ENCODE assay signal across 19 cellular contexts in the genomic region with DNA sequence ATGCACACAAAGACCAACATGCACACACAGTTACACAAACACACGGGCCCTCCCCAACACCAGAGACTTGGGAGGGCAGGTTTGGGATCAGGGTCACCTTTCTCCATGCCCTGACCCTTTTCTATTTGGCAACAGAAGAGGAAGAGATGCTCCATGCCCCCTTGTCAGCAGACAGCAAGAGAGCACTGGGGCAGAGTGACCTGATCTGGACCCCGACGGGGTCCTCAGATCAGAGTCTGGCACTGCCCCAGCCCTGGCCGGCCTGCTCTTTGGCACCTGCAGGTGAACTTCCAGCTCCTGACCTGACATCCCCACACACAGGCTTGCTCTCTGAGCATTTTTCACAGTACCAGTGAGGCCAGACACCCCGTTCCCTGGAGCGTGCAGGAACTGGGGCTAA. TPM values are rescaled to one million over a fixed set of nuclear protein-coding genes. Genes with fewer than 3 reads are reported as not detected.
DNase-seq lines count a peak whose midpoint lies in the region; ATAC-seq and TF ChIP-seq lines count a peak whose summit lies in the region.
"Had no signal": no experiment of that assay in that cellular context is flagged by ENCODE, and none has a peak within 500 bp of the region (broad histone marks: within the 10 kb centered on the region; RNA-seq: fewer than 3 reads in every experiment).

No MANE protein-coding gene starts in this region.

- H3K36me3 ChIP-seq in HUES48 (ENCODE audit: control insufficient read depth, insufficient read depth, low read length), result peaks cover 38% of the 10 kb centered on the region
- H3K36me3 ChIP-seq in iPS-15b (ENCODE audit: control insufficient read depth, insufficient read depth, low read length), result peaks cover 14% of the 10 kb centered on the region
- peaks cover 34 to 80% (median 57%) of the 10 kb centered on the region in 3 donors for H3K36me3 ChIP-seq in tibial artery

- H3K4me3 Mint-ChIP-seq in T-helper 17 cell, result no peak overlapping the region
- H3K4me3 Mint-ChIP-seq: CD14-positive monocyte had no signal

- H3K4me3 ChIP-seq in HUES48 (ENCODE audit: low read depth, low read length) (no peak overlapping the region), coronary artery (no peak overlapping the region), iPS-15b (ENCODE audit: low read depth, low read length) (no peak overlapping the region), tibial artery (no peak overlapping the region)
- H3K4me3 ChIP-seq: HAP-1, SJSA1 had no signal

- peaks cover 32% of the 10 kb centered on the region for H3K27me3 Mint-ChIP-seq in T-helper 17 cell

- intact Hi-C loops in tibial artery (cut with DNase I; ENCODE audit: low total_unique reads), result no loop called here

- H3K9me3 ChIP-seq in HUES48 (ENCODE audit: control insufficient read depth, insufficient read depth, low read length), result no peaks in the 10 kb centered on the region
- H3K9me3 ChIP-seq in iPS-15b (ENCODE audit: control insufficient read depth, insufficient read depth, low read length), result no peaks in the 10 kb centered on the region
- H3K9me3 ChIP-seq in tibial artery, result no peaks in the 10 kb centered on the region
- H3K9me3 ChIP-seq in T-helper 17 cell (ENCODE audit: control insufficient read depth, low read length, poor library complexity, severe bottlenecking), result no peaks in the 10 kb centered on the region
- H3K9me3 ChIP-seq: HAP-1, SJSA1 had no signal

- H3K27ac Mint-ChIP-seq in T-helper 17 cell, result no peak overlapping the region
- H3K27ac Mint-ChIP-seq: CD14-positive monocyte had no signal

- ATAC-seq in T-helper 17 cell, result no peak
- ATAC-seq: PC-3 had no signal

- H3K36me3 Mint-ChIP-seq in T-helper 17 cell (ENCODE audit: low read depth), result peaks cover 6% of the 10 kb centered on the region
- H3K36me3 Mint-ChIP-seq: CD14-positive monocyte had no signal

- DNase-seq in coronary artery (ENCODE audit: low spot score), result no peak
- no peak for DNase-seq in tibial artery
- no peak for DNase-seq in NCI-H1105 treated with DMSO at 0.1 percent for 48 hours (lab: John Stamatoyannopoulos, UW)
- no peak for DNase-seq in SIG-M5 treated with dmso at 0.1 percent for 504 hours (lab: John Stamatoyannopoulos, UW; ENCODE audit: unreplicated experiment)
- no peak for DNase-seq in T-helper 17 cell
- DNase-seq: ACHN, DMS79, IMR-90, NCI-H1436, NCI-H1930, NCI-H526, PC-3, RPMI8226 had no signal

- H3K4me1 Mint-ChIP-seq in T-helper 17 cell, result peaks cover 17% of the 10 kb centered on the region

- TF ChIP-seq CTCF in coronary artery (IDR thresholded peaks at IDR 0.05) (no peak), tibial artery (IDR thresholded peaks at IDR 0.05) (no peak)

- H3K27ac ChIP-seq in HUES48 (ENCODE audit: low read depth, low read length) (peak overlapping the region; percentile 7), coronary artery (peak overlapping the region; percentile 32 to 64), tibial artery (peak overlapping the region; percentile 28 to 34)
- H3K27ac ChIP-seq: HL-60, SJSA1 had no signal

- H3K27me3 ChIP-seq in HUES48 (ENCODE audit: control insufficient read depth, insufficient read depth, low read length) (no peaks in the 10 kb centered on the region), iPS-15b (ENCODE audit: control insufficient read depth, insufficient read depth, low read length) (no peaks in the 10 kb centered on the region), tibial artery (no peaks in the 10 kb centered on the region)
- H3K27me3 ChIP-seq: SJSA1 had no signal

- no peak overlapping the region for H3K9ac ChIP-seq in HUES48 (ENCODE audit: low read depth, low read length)
- H3K9ac ChIP-seq in iPS-15b (ENCODE audit: low read depth, low read length), result peak overlapping the region; percentile 1

- H3K4me1 ChIP-seq in HUES48 (ENCODE audit: control insufficient read depth, insufficient read depth, low read length) (peaks cover 14% of the 10 kb centered on the region; the same call in 1 of the 2 replicates), iPS-15b (ENCODE audit: control insufficient read depth, insufficient read depth, low read length) (peaks cover 13% of the 10 kb centered on the region), tibial artery (peaks cover 0 to 21% (median 14%) of the 10 kb centered on the region in 4 donors)
- H3K4me1 ChIP-seq: HAP-1, SJSA1 had no signal

RNA-seq across cellular contexts. Expression of gene ADCY6, which starts 21.4 kb away (rescaled TPM):
- total RNA-seq in T-helper 17 cell, result under 1 TPM; 0.42 to 0.70 TPM

RNA-seq across cellular contexts. Expression of gene CACNB3, which starts 50.8 kb away (rescaled TPM):
- 1 to 10 TPM; 6.5 to 8.0 TPM for total RNA-seq in T-helper 17 cell

RNA-seq across cellular contexts. Expression of gene CCNT1, which starts 51.0 kb away (rescaled TPM):
- total RNA-seq in T-helper 17 cell, result 100 to 1,000 TPM in 1 of 2 donors, 10 to 100 TPM in 1; 87.5 to 117 TPM
